Comparison of ENCODE assay signal across 36 cellular contexts in genomic region chrX:4570141-4570540, GRCh38.
DNase-seq lines count a peak whose midpoint lies in the region; ATAC-seq, FAIRE-seq and TF ChIP-seq lines count a peak whose summit lies in the region.
"Had no signal": no experiment of that assay in that cellular context is flagged by ENCODE, and none has a peak within 500 bp of the region (broad histone marks: within the 10 kb centered on the region; RNA-seq: fewer than 3 reads in every experiment).

No MANE protein-coding gene starts in this region.

- no peak overlapping the region for H2AFZ ChIP-seq in astrocyte (ENCODE audit: low read depth, low read length)
- no peak overlapping the region for H2AFZ ChIP-seq in hepatocyte
- H2AFZ ChIP-seq: GM23338 had no signal

- H3K9me3 Mint-ChIP-seq in MCF 10A (ENCODE audit: unreplicated experiment), result peaks cover 16% of the 10 kb centered on the region
- peaks cover 3% of the 10 kb centered on the region for H3K9me3 Mint-ChIP-seq in astrocyte (ENCODE audit: unreplicated experiment)
- H3K9me3 Mint-ChIP-seq: activated T-helper 2 cell treated with anti-CD3 and anti-CD28 coated beads, Interferon-gamma antibody, Interleukin-2, Interleukin-4, amounts not matched to agents 10 μg/mL and 5 μg/mL and 100 μg/mL, durations not matched to agents 14 hours and 24 hours and 36 hours; T-helper 2 cell treated with Interferon-gamma antibody and Interleukin-4, amounts not matched to agents 5 μg/mL and 100 μg/mL, for 36 hours had no signal

- H3K27ac Mint-ChIP-seq in MCF 10A (ENCODE audit: low read depth, unreplicated experiment) (no peak overlapping the region), astrocyte (ENCODE audit: unreplicated experiment) (no peak overlapping the region)
- H3K27ac Mint-ChIP-seq: activated CD4-positive, alpha-beta T cell treated with anti-CD3 and anti-CD28 coated beads for 36 hours; activated naive CD8-positive, alpha-beta T cell; activated T-helper 2 cell treated with anti-CD3 and anti-CD28 coated beads, Interferon-gamma antibody, Interleukin-2, Interleukin-4, amounts not matched to agents 10 μg/mL and 5 μg/mL and 100 μg/mL, durations not matched to agents 14 hours and 24 hours and 36 hours; CD4-positive, CD25-positive, alpha-beta regulatory T cell; dendritic cell treated with granulocyte-macrophage colony-stimulating factor and Interleukin-4, amounts not matched to agents 40 ng/mL and 50 ng/mL, for 4 days; GM23338; natural killer cell treated with Interleukin-12 subunit alpha and Interleukin-12 subunit beta and Interleukin-15 and Interleukin-18, amount 100 ng/mL, for 72 hours; stimulated activated memory B cell treated with anti-CD40 and anti-IgM and Interleukin-4, amounts not matched to agents 10 μg/mL and 1 μg/mL and 100 μg/mL, for 72 hours; T-helper 2 cell treated with Interferon-gamma antibody and Interleukin-4, amounts not matched to agents 5 μg/mL and 100 μg/mL, for 36 hours had no signal

- no peaks in the 10 kb centered on the region for H3K9me2 ChIP-seq in hepatocyte (replicated peaks; ENCODE audit: insufficient read depth)

- H3K9me3 ChIP-seq in breast epithelium (peaks cover 0 to 6% of the 10 kb centered on the region in 2 donors), astrocyte (ENCODE audit: insufficient read depth, low read depth, low read length) (no peaks in the 10 kb centered on the region), hepatocyte (ENCODE audit: low read depth) (no peaks in the 10 kb centered on the region), uterus (no peaks in the 10 kb centered on the region), right atrium auricular region (peaks cover 0 to 7% of the 10 kb centered on the region in 2 donors)
- H3K9me3 ChIP-seq: esophagus squamous epithelium, lower lobe of right lung, mucosa of descending colon, upper lobe of right lung had no signal

- ATAC-seq in GM18502 (IDR thresholded peaks at IDR 0.05; ENCODE audit: poor library complexity, unreplicated experiment), result no peak
- ATAC-seq: activated CD4-positive, alpha-beta T cell treated with anti-CD3 and anti-CD28 coated beads for 36 hours; gastrocnemius medialis; GM23338; lower lobe of right lung; mucosa of descending colon; natural killer cell treated with Interleukin-12 subunit alpha and Interleukin-12 subunit beta and Interleukin-15 and Interleukin-18, amount 100 ng/mL, for 72 hours; stimulated activated memory B cell treated with anti-CD40 and anti-IgM and Interleukin-4, amounts not matched to agents 10 μg/mL and 1 μg/mL and 100 μg/mL, for 72 hours; upper lobe of right lung had no signal

- no peak overlapping the region for H3K4me3 Mint-ChIP-seq in MCF 10A (ENCODE audit: unreplicated experiment)
- H3K4me3 Mint-ChIP-seq in astrocyte (ENCODE audit: unreplicated experiment), result no peak overlapping the region
- H3K4me3 Mint-ChIP-seq: activated CD4-positive, alpha-beta T cell treated with anti-CD3 and anti-CD28 coated beads for 36 hours; activated naive CD8-positive, alpha-beta T cell; CD4-positive, CD25-positive, alpha-beta regulatory T cell; dendritic cell treated with granulocyte-macrophage colony-stimulating factor and Interleukin-4, amounts not matched to agents 40 ng/mL and 50 ng/mL, for 4 days; GM23338; natural killer cell treated with Interleukin-12 subunit alpha and Interleukin-12 subunit beta and Interleukin-15 and Interleukin-18, amount 100 ng/mL, for 72 hours; stimulated activated memory B cell treated with anti-CD40 and anti-IgM and Interleukin-4, amounts not matched to agents 10 μg/mL and 1 μg/mL and 100 μg/mL, for 72 hours; T-helper 2 cell treated with Interferon-gamma antibody and Interleukin-4, amounts not matched to agents 5 μg/mL and 100 μg/mL, for 36 hours had no signal

- peak; percentile 67 for FAIRE-seq in astrocyte (lab: Jason Lieb, UNC)
- no peak for FAIRE-seq in HTR-8/SVneo (lab: Jason Lieb, UNC)
- FAIRE-seq: GM18507 had no signal

- H3K27me3 ChIP-seq in breast epithelium (no peaks in the 10 kb centered on the region), astrocyte (ENCODE audit: insufficient read depth, low read length) (no peaks in the 10 kb centered on the region), hepatocyte (no peaks in the 10 kb centered on the region), uterus (no peaks in the 10 kb centered on the region), right atrium auricular region (no peaks in the 10 kb centered on the region)
- H3K27me3 ChIP-seq: esophagus squamous epithelium, gastrocnemius medialis, upper lobe of right lung had no signal

- H3K27me3 Mint-ChIP-seq in MCF 10A (ENCODE audit: insufficient read depth, unreplicated experiment), result no peaks in the 10 kb centered on the region
- no peaks in the 10 kb centered on the region for H3K27me3 Mint-ChIP-seq in astrocyte (ENCODE audit: low read depth, unreplicated experiment)
- H3K27me3 Mint-ChIP-seq: activated CD4-positive, alpha-beta T cell treated with anti-CD3 and anti-CD28 coated beads for 36 hours; activated naive CD8-positive, alpha-beta T cell; CD4-positive, CD25-positive, alpha-beta regulatory T cell; dendritic cell treated with granulocyte-macrophage colony-stimulating factor and Interleukin-4, amounts not matched to agents 40 ng/mL and 50 ng/mL, for 4 days; natural killer cell treated with Interleukin-12 subunit alpha and Interleukin-12 subunit beta and Interleukin-15 and Interleukin-18, amount 100 ng/mL, for 72 hours; stimulated activated memory B cell treated with anti-CD40 and anti-IgM and Interleukin-4, amounts not matched to agents 10 μg/mL and 1 μg/mL and 100 μg/mL, for 72 hours had no signal

- TF ChIP-seq CTCF in MCF 10A (IDR thresholded peaks at IDR 0.05; ENCODE audit: unreplicated experiment), result no peak
- no peak for TF ChIP-seq CTCF in breast epithelium (IDR thresholded peaks at IDR 0.05)
- TF ChIP-seq CTCF in astrocyte (IDR thresholded peaks at IDR 0.05; ENCODE audit: insufficient read depth, low read depth, low read length), result no peak
- TF ChIP-seq CTCF in hepatocyte (IDR thresholded peaks at IDR 0.05; ENCODE audit: poor library complexity), result no peak
- TF ChIP-seq CTCF in uterus (IDR thresholded peaks at IDR 0.05), result no peak
- TF ChIP-seq CTCF in right atrium auricular region (IDR thresholded peaks at IDR 0.05), result no peak

- CTCF ChIA-PET in MCF 10A (lab: Yijun Ruan, JAX), result interaction anchor here (0.9 kb wide), 1 partner anchor 22 kb away, joined by 3 read pairs; no protein-coding TSS in a partner anchor

- H3K4me2 ChIP-seq in astrocyte (ENCODE audit: low read length) (no peak overlapping the region), hepatocyte (peak overlapping the region; percentile 5)
- H3K4me2 ChIP-seq: GM23338 had no signal

- intact Hi-C loops in MCF 10A (cut with micrococcal nuclease) (no loop called here), breast epithelium (cut with DNase I; ENCODE audit: low total_unique reads) (no loop called here), uterus (cut with DNase I; ENCODE audit: low total_unique reads) (no loop called here)

- H3K79me2 ChIP-seq in astrocyte (ENCODE audit: insufficient read depth, low read length) (no peaks in the 10 kb centered on the region), hepatocyte (no peaks in the 10 kb centered on the region)

- no peaks in the 10 kb centered on the region for H3K4me1 Mint-ChIP-seq in MCF 10A (ENCODE audit: insufficient read depth, unreplicated experiment)
- no peaks in the 10 kb centered on the region for H3K4me1 Mint-ChIP-seq in astrocyte (ENCODE audit: low read depth, unreplicated experiment)
- H3K4me1 Mint-ChIP-seq: activated CD4-positive, alpha-beta T cell treated with anti-CD3 and anti-CD28 coated beads for 36 hours; CD4-positive, CD25-positive, alpha-beta regulatory T cell; stimulated activated memory B cell treated with anti-CD40 and anti-IgM and Interleukin-4, amounts not matched to agents 10 μg/mL and 1 μg/mL and 100 μg/mL, for 72 hours had no signal

- H3K4me3 ChIP-seq in breast epithelium, result no peak overlapping the region
- no peak overlapping the region for H3K4me3 ChIP-seq in astrocyte (ENCODE audit: insufficient read depth, low read depth, low read length)
- no peak overlapping the region for H3K4me3 ChIP-seq in hepatocyte
- H3K4me3 ChIP-seq in uterus, result no peak overlapping the region
- no peak overlapping the region for H3K4me3 ChIP-seq in right atrium auricular region
- H3K4me3 ChIP-seq: esophagus squamous epithelium, gastrocnemius medialis, GM23338, lower lobe of right lung, mucosa of descending colon, upper lobe of right lung had no signal

- WGBS in hepatocyte (ENCODE audit: low lambda C conversion rate, missing lambda C conversion rate), result 55% methylated on average over 1 of the region's 1 CpG

- POLR2A ChIA-PET in MCF 10A (lab: Yijun Ruan, JAX), result no interaction called here

- H4K20me1 ChIP-seq in astrocyte (ENCODE audit: insufficient read depth, low read length) (no peaks in the 10 kb centered on the region), hepatocyte (ENCODE audit: insufficient read depth, poor library complexity, severe bottlenecking) (no peaks in the 10 kb centered on the region)

- H3K36me3 ChIP-seq in breast epithelium, result no peaks in the 10 kb centered on the region
- H3K36me3 ChIP-seq in astrocyte (ENCODE audit: insufficient read depth, low read length), result no peaks in the 10 kb centered on the region
- no peaks in the 10 kb centered on the region for H3K36me3 ChIP-seq in hepatocyte (replicated peaks; ENCODE audit: insufficient read depth, low read depth)
- no peaks in the 10 kb centered on the region for H3K36me3 ChIP-seq in uterus
- no peaks in the 10 kb centered on the region for H3K36me3 ChIP-seq in right atrium auricular region
- H3K36me3 ChIP-seq: esophagus squamous epithelium, gastrocnemius medialis, lower lobe of right lung, upper lobe of right lung had no signal

- H3K27ac ChIP-seq in breast epithelium (no peak overlapping the region), astrocyte (ENCODE audit: low read depth, low read length) (no peak overlapping the region), hepatocyte (peak overlapping the region; percentile 44), uterus (no peak overlapping the region), right atrium auricular region (no peak overlapping the region)
- H3K27ac ChIP-seq: esophagus squamous epithelium, gastrocnemius medialis, lower lobe of right lung, upper lobe of right lung, VCaP had no signal

- no peak for TF ChIP-seq POLR2A in breast epithelium (IDR thresholded peaks at IDR 0.05)
- TF ChIP-seq POLR2A in uterus (IDR thresholded peaks at IDR 0.05), result no peak

- DNase-seq in MCF 10A (ENCODE audit: unreplicated experiment) (peak; percentile 0), breast epithelium (ENCODE audit: low spot score in 2 of 2) (no peak), astrocyte (ENCODE audit: low read depth) (no peak), hepatocyte (ENCODE audit: low spot score) (peak; percentile 54), uterus (no peak), right atrium auricular region (ENCODE audit: low spot score) (no peak), HTR-8/SVneo (ENCODE audit: insufficient read length, low spot score) (no peak)
- DNase-seq: 8988T; activated CD4-positive, alpha-beta T cell treated with anti-CD3 and anti-CD28 coated beads for 36 hours; activated CD8-positive, alpha-beta memory T cell treated with anti-CD3 and anti-CD28 coated beads for 24 hours; activated T-cell treated with anti-CD3 and anti-CD28 coated beads for 4 hours; aorta; CD4-positive, CD25-positive, alpha-beta regulatory T cell; central memory CD4-positive, alpha-beta T cell; esophagus squamous epithelium; gastrocnemius medialis; KBM-7; lower lobe of right lung; mucosa of descending colon; NCI-H1417; NCI-H2029; NCI-H524; NK-92 treated with Interleukin-12 subunit alpha and Interleukin-12 subunit beta, amount 100 ng/mL, for 24 hours; SHP77; substantia nigra; upper lobe of right lung had no signal

- H3K36me3 Mint-ChIP-seq in MCF 10A (ENCODE audit: insufficient read depth, unreplicated experiment) (no peaks in the 10 kb centered on the region), astrocyte (ENCODE audit: low read depth, unreplicated experiment) (no peaks in the 10 kb centered on the region)
- H3K36me3 Mint-ChIP-seq: activated naive CD8-positive, alpha-beta T cell; CD4-positive, CD25-positive, alpha-beta regulatory T cell; natural killer cell treated with Interleukin-12 subunit alpha and Interleukin-12 subunit beta and Interleukin-15 and Interleukin-18, amount 100 ng/mL, for 72 hours; stimulated activated memory B cell treated with anti-CD40 and anti-IgM and Interleukin-4, amounts not matched to agents 10 μg/mL and 1 μg/mL and 100 μg/mL, for 72 hours had no signal

- no TSS peak for BruUV-seq in MCF 10A (replicated peaks; lab: Mats Ljungman, UMichigan)

- H3K9ac ChIP-seq in astrocyte (ENCODE audit: low read length), result no peak overlapping the region

- H3K4me1 ChIP-seq in breast epithelium (no peaks in the 10 kb centered on the region), astrocyte (ENCODE audit: insufficient read depth, low read length) (no peaks in the 10 kb centered on the region), hepatocyte (ENCODE audit: insufficient read depth) (no peaks in the 10 kb centered on the region), uterus (no peaks in the 10 kb centered on the region), right atrium auricular region (no peaks in the 10 kb centered on the region)
- H3K4me1 ChIP-seq: esophagus squamous epithelium, gastrocnemius medialis, lower lobe of right lung, upper lobe of right lung had no signal

Comparison
In these comparisons a context has a peak if more than half of its experiments do, and no peak if none do; other contexts are left out.
1. DNase-seq: peak in MCF 10A (single experiment) and hepatocyte (single experiment); none in breast epithelium (0 of 2), astrocyte (single experiment), uterus (0 of 2), right atrium auricular region (single experiment) and HTR-8/SVneo (single experiment).